Comparison of ENCODE assay signal across 13 cellular contexts in the genomic region with DNA sequence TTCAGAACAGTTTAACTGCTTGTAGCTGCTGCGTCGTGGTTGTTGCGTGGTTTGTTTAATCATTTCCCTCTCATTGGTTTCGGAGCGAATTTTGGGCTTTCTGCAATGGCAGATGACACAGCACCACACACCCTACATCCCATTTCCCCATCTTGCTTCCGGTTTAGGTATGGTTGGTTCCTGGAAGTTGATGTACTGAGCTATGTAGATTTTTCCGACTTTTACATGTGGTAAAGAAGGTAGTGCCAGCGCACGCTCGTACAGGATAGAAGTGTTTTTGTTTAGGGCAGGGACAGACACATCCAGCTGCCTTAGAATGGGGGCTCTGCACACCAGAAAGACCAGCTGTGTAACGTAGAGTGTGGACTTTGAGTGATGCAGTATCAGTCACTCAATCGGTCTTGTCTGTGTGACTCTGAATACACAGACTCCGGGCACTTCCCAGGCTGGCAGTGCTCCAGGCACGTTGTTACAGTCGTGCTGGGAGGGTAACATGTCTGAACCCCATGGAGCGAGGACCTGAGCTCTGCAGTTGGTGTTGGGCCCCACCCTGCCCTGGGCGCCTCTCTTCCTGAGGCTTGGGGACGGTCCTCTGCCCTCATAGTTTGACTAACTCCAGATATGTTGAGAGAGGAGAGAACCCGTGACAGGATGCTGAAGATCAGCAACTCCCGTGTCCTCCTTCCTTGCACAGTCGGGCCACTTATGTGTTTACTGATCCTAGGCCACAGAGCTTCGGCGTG.
DNase-seq lines count a peak whose midpoint lies in the region; ATAC-seq and TF ChIP-seq lines count a peak whose summit lies in the region.
"Had no signal": no experiment of that assay in that cellular context is flagged by ENCODE, and none has a peak within 500 bp of the region (broad histone marks: within the 10 kb centered on the region; RNA-seq: fewer than 3 reads in every experiment).

No MANE protein-coding gene starts in this region.

- H3K9me3 ChIP-seq in CD4-positive, alpha-beta T cell (ENCODE audit: control insufficient read depth, low read length) = no peaks in the 10 kb centered on the region
- no peaks in the 10 kb centered on the region for H3K9me3 ChIP-seq in KOPT-K1 (ENCODE audit: insufficient read depth, low read length, poor library complexity, severe bottlenecking)
- no peaks in the 10 kb centered on the region for H3K9me3 ChIP-seq in GM23248 (ENCODE audit: low read depth)

- no peaks in the 10 kb centered on the region for H3K27me3 Mint-ChIP-seq in CD4-positive, alpha-beta T cell
- H3K27me3 Mint-ChIP-seq in activated T-cell treated with anti-CD3 and anti-CD28 coated beads, Interleukin-2, amount 50 U/mL, for 72 hours (ENCODE audit: low read depth) = no peaks in the 10 kb centered on the region
- peaks cover 7% of the 10 kb centered on the region for H3K27me3 Mint-ChIP-seq in nephron (ENCODE audit: low read depth)
- H3K27me3 Mint-ChIP-seq: naive B cell; stimulated activated memory B cell treated with anti-CD40 and anti-IgM and Interleukin-4, amounts not matched to agents 10 μg/mL and 1 μg/mL and 100 μg/mL, for 72 hours had no signal

- WGBS in GM23248 (ENCODE audit: low coverage in 1 of 2, low lambda C conversion rate in 2 of 2, missing lambda C conversion rate in 2 of 2), 2 experiments = 78 to 81% methylated on average over 23 of the region's 23 CpGs

- H3K27me3 ChIP-seq in CD4-positive, alpha-beta T cell (ENCODE audit: control insufficient read depth, insufficient read depth, low read length) = no peaks in the 10 kb centered on the region
- no peaks in the 10 kb centered on the region for H3K27me3 ChIP-seq in GM23248 (replicated peaks; ENCODE audit: insufficient read depth)

- no peaks in the 10 kb centered on the region for H3K79me2 ChIP-seq in GM23248 (ENCODE audit: insufficient read depth)

- ATAC-seq in CD4-positive, alpha-beta T cell (ENCODE audit: poor library complexity) = peak; percentile 54
- peak; percentile 65 to 68 for ATAC-seq in activated T-cell treated with anti-CD3 and anti-CD28 coated beads, Interleukin-2, amount 50 U/mL, for 72 hours (replicated peaks in 1 of 2)
- no peak for ATAC-seq in HG02885 (IDR thresholded peaks at IDR 0.05; ENCODE audit: poor library complexity, unreplicated experiment)
- ATAC-seq: stimulated activated memory B cell treated with anti-CD40 and anti-IgM and Interleukin-4, amounts not matched to agents 10 μg/mL and 1 μg/mL and 100 μg/mL, for 72 hours had no signal

- POLR2A ChIA-PET in CD4-positive, alpha-beta T cell (lab: Charles Lee) = interaction anchor here (1.0 kb wide), 2 partner anchors 39 to 365 kb away, joined by 3 read pairs; no protein-coding TSS in a partner anchor

- H3K4me2 ChIP-seq in GM23248 (ENCODE audit: unreplicated experiment) = no peak overlapping the region

- no peaks in the 10 kb centered on the region for H3F3A ChIP-seq in GM23248 (ENCODE audit: insufficient read depth)

- H2AFZ ChIP-seq in GM23248 = no peak overlapping the region

- no peak overlapping the region for H3K4me3 ChIP-seq in GM23248

- intact Hi-C loops in CD4-positive, alpha-beta T cell (cut with DNase I, micrococcal nuclease) = no loop called here

- CTCF ChIA-PET in CD4-positive, alpha-beta T cell (lab: Charles Lee) = no interaction called here

- peaks cover 45% of the 10 kb centered on the region for H3K4me1 Mint-ChIP-seq in CD4-positive, alpha-beta T cell (ENCODE audit: low read depth)
- peaks cover 47% of the 10 kb centered on the region for H3K4me1 Mint-ChIP-seq in activated T-cell treated with anti-CD3 and anti-CD28 coated beads, Interleukin-2, amount 50 U/mL, for 72 hours (ENCODE audit: low read depth)
- peaks cover 10% of the 10 kb centered on the region for H3K4me1 Mint-ChIP-seq in nephron

- H3K27ac Mint-ChIP-seq in CD4-positive, alpha-beta T cell = peak overlapping the region; percentile 62
- H3K27ac Mint-ChIP-seq in activated T-cell treated with anti-CD3 and anti-CD28 coated beads, Interleukin-2, amount 50 U/mL, for 72 hours = peak overlapping the region; percentile 66
- peak overlapping the region; percentile 29 to 94 (median 55) for H3K27ac Mint-ChIP-seq in nephron
- H3K27ac Mint-ChIP-seq: stimulated activated memory B cell treated with anti-CD40 and anti-IgM and Interleukin-4, amounts not matched to agents 10 μg/mL and 1 μg/mL and 100 μg/mL, for 72 hours had no signal

- H3K9me2 ChIP-seq in GM23248 (ENCODE audit: insufficient read depth) = no peaks in the 10 kb centered on the region

- peak in 1 of 10 experiments; percentile 29 for DNase-seq in CD4-positive, alpha-beta T cell
- peak; percentile 26 to 27 for DNase-seq in activated T-cell treated with anti-CD3 and anti-CD28 coated beads, Interleukin-2, amount 50 U/mL, for 72 hours
- DNase-seq in GM23248 (no peak), EL (no peak), NCI-H2107 treated with DMSO at 0.1 percent for 48 hours (lab: John Stamatoyannopoulos, UW; ENCODE audit: unreplicated experiment) (no peak)
- DNase-seq: activated CD4-positive, CD25-positive, alpha-beta regulatory T cell treated with anti-CD3 and anti-CD28 coated beads, Interleukin-2, amount 50 U/mL, for 72 hours; erythroblast; naive B cell; NCI-H2029 had no signal

- no peak overlapping the region for H3K9ac ChIP-seq in GM23248

- no peaks in the 10 kb centered on the region for H4K20me1 ChIP-seq in GM23248 (ENCODE audit: insufficient read depth)

- peaks cover 38% of the 10 kb centered on the region for H3K36me3 Mint-ChIP-seq in CD4-positive, alpha-beta T cell (ENCODE audit: low read depth)
- peaks cover 4 to 13% of the 10 kb centered on the region in 2 donors for H3K36me3 Mint-ChIP-seq in activated T-cell treated with anti-CD3 and anti-CD28 coated beads, Interleukin-2, amount 50 U/mL, for 72 hours (ENCODE audit: insufficient read depth in 2 of 2)
- peaks cover 26% of the 10 kb centered on the region for H3K36me3 Mint-ChIP-seq in nephron (ENCODE audit: low read depth)

- peaks cover 53% of the 10 kb centered on the region for H3K36me3 ChIP-seq in KOPT-K1 (ENCODE audit: insufficient read depth, low read length)
- H3K36me3 ChIP-seq in GM23248 (ENCODE audit: low read depth) = 0 out of 2 replicates have a peak, but pooled peaks cover 4% of the 10 kb centered on the region

- H3K4me1 ChIP-seq in GM23248 (ENCODE audit: insufficient read depth) = no peaks in the 10 kb centered on the region; the same call in 1 of the 2 replicates

- peak overlapping the region; percentile 27 for H3K4me3 Mint-ChIP-seq in CD4-positive, alpha-beta T cell
- peak overlapping the region; percentile 8 to 31 for H3K4me3 Mint-ChIP-seq in activated T-cell treated with anti-CD3 and anti-CD28 coated beads, Interleukin-2, amount 50 U/mL, for 72 hours
- H3K4me3 Mint-ChIP-seq in nephron = peak overlapping the region in 2 of 3 experiments; percentile 33 to 59
- H3K4me3 Mint-ChIP-seq: stimulated activated memory B cell treated with anti-CD40 and anti-IgM and Interleukin-4, amounts not matched to agents 10 μg/mL and 1 μg/mL and 100 μg/mL, for 72 hours had no signal

- H3K27ac ChIP-seq in CD4-positive, alpha-beta T cell (ENCODE audit: low read depth, low read length) = no peak overlapping the region
- H3K27ac ChIP-seq in KOPT-K1 (ENCODE audit: low read depth, low read length, poor library complexity, severe bottlenecking) = peak overlapping the region; percentile 83
- H3K27ac ChIP-seq in GM23248 = no peak overlapping the region

- no peak for TF ChIP-seq CTCF in CD4-positive, alpha-beta T cell (IDR thresholded peaks at IDR 0.05)
- TF ChIP-seq CTCF in nephron (IDR thresholded peaks at IDR 0.05; ENCODE audit: unreplicated experiment in 3 of 3) = no peak

- in situ Hi-C loops in GM23248 (cut with MboI) = no loop called here

- no peaks in the 10 kb centered on the region for H3K9me3 Mint-ChIP-seq in CD4-positive, alpha-beta T cell
- no peaks in the 10 kb centered on the region for H3K9me3 Mint-ChIP-seq in activated T-cell treated with anti-CD3 and anti-CD28 coated beads, Interleukin-2, amount 50 U/mL, for 72 hours
- no peaks in the 10 kb centered on the region for H3K9me3 Mint-ChIP-seq in nephron
- H3K9me3 Mint-ChIP-seq: stimulated activated memory B cell treated with anti-CD40 and anti-IgM and Interleukin-4, amounts not matched to agents 10 μg/mL and 1 μg/mL and 100 μg/mL, for 72 hours had no signal

Comparison
In these comparisons a context has a peak if more than half of its experiments do, and no peak if none do; other contexts are left out.
1. DNase-seq: peak in activated T-cell treated with anti-CD3 and anti-CD28 coated beads, Interleukin-2, amount 50 U/mL, for 72 hours (2 of 2); none in GM23248 (single experiment), EL (single experiment) and NCI-H2107 treated with DMSO at 0.1 percent for 48 hours (single experiment).
2. Peak in every context shown above with its lines, with median percentiles within 50 percentile points of each other: H3K27ac Mint-ChIP-seq and H3K4me3 Mint-ChIP-seq.